1 cellular context compared by ENCODE assay signal in the genomic region with DNA sequence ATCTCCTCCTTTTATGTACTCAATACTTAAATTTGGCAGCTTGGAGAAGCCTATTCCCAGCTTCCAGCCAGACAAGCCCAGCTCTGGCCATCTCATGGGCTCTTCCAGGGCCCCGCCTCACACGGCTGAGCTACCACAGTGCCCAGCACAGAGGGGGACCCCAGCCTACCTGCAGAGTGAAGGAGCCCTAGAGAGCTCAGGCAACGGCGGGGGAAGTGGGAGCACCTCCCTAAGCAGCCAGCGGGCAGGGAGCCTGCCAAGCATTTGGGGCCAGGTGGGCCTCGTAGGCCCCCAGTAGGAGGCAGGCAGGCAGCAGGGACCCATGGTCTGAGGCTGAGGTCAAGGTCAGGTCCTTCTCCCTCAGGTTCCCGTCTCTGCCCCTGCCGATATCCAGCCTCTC.
TF ChIP-seq lines count a peak whose summit lies in the region.

No MANE protein-coding gene starts in this region.

TF ChIP-seq in HepG2, 621 proteins besides CTCF, POLR2A, EP300 and RAD21:
- no peak for TF ChIP-seq ATRX (CRISPR knock-in tag; IDR thresholded peaks at IDR 0.05; ENCODE audit: borderline replicate concordance)
- no peak for TF ChIP-seq CHD4 (IDR thresholded peaks at IDR 0.05; ENCODE audit: borderline replicate concordance, low read length)
- TF ChIP-seq, protein P1, sequence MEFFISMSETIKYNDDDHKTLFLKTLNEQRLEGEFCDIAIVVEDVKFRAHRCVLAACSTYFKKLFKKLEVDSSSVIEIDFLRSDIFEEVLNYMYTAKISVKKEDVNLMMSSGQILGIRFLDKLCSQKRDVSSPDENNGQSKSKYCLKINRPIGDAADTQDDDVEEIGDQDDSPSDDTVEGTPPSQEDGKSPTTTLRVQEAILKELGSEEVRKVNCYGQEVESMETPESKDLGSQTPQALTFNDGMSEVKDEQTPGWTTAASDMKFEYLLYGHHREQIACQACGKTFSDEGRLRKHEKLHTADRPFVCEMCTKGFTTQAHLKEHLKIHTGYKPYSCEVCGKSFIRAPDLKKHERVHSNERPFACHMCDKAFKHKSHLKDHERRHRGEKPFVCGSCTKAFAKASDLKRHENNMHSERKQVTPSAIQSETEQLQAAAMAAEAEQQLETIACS (CRISPR knock-in tag; IDR thresholded peaks at IDR 0.05) = no peak
- TF ChIP-seq FOXO1 (CRISPR knock-in tag; IDR thresholded peaks at IDR 0.05) = no peak
- TF ChIP-seq, protein P2, sequence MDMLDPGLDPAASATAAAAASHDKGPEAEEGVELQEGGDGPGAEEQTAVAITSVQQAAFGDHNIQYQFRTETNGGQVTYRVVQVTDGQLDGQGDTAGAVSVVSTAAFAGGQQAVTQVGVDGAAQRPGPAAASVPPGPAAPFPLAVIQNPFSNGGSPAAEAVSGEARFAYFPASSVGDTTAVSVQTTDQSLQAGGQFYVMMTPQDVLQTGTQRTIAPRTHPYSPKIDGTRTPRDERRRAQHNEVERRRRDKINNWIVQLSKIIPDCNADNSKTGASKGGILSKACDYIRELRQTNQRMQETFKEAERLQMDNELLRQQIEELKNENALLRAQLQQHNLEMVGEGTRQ (IDR thresholded peaks at IDR 0.05; ENCODE audit: low read depth, low read length) = no peak
- TF ChIP-seq, protein P2 (CRISPR knock-in tag; IDR thresholded peaks at IDR 0.05; ENCODE audit: borderline replicate concordance) = no peak
- no peak for TF ChIP-seq DMAP1 (CRISPR knock-in tag; IDR thresholded peaks at IDR 0.05)
- TF ChIP-seq ZBTB20 (CRISPR knock-in tag; IDR thresholded peaks at IDR 0.05; ENCODE audit: borderline replicate concordance, low read depth) = no peak
- TF ChIP-seq DNMT3B (CRISPR knock-in tag; conservative IDR thresholded peaks at IDR 0.05) = no peak
- TF ChIP-seq ZNF746 (CRISPR knock-in tag; IDR thresholded peaks at IDR 0.05) = no peak
- TF ChIP-seq ZNF609 (CRISPR knock-in tag; IDR thresholded peaks at IDR 0.05; ENCODE audit: borderline replicate concordance) = no peak
- TF ChIP-seq IRF1 (CRISPR knock-in tag; IDR thresholded peaks at IDR 0.05; ENCODE audit: low read depth) = no peak
- TF ChIP-seq IRF2 (CRISPR knock-in tag; IDR thresholded peaks at IDR 0.05) = no peak
- TF ChIP-seq ZNF317 (CRISPR knock-in tag; IDR thresholded peaks at IDR 0.05) = no peak
- TF ChIP-seq ZNF318 (CRISPR knock-in tag; IDR thresholded peaks at IDR 0.05) = no peak
- TF ChIP-seq HDAC6 (IDR thresholded peaks at IDR 0.05; ENCODE audit: low read depth, low read length) = no peak
- no peak for TF ChIP-seq HNRNPLL (IDR thresholded peaks at IDR 0.05; ENCODE audit: low read depth, low read length, poor library complexity, severe bottlenecking)
- no peak for TF ChIP-seq ZUFSP (CRISPR knock-in tag; IDR thresholded peaks at IDR 0.05; ENCODE audit: borderline replicate concordance)
